Comparison of ENCODE assay signal across 16 cellular contexts in genomic region chrY:2949590-2950252, GRCh38. TPM values are rescaled to one million over a fixed set of nuclear protein-coding genes. Genes with fewer than 3 reads are reported as not detected.
DNase-seq lines count a peak whose midpoint lies in the region; ATAC-seq and TF ChIP-seq lines count a peak whose summit lies in the region.
"Had no signal": no experiment of that assay in that cellular context is flagged by ENCODE, and none has a peak within 500 bp of the region (broad histone marks: within the 10 kb centered on the region; RNA-seq: fewer than 3 reads in every experiment).

No MANE protein-coding gene starts in this region.

- ATAC-seq in HG02981 (IDR thresholded peaks at IDR 0.05; ENCODE audit: unreplicated experiment) (peak; percentile 62), foreskin keratinocyte (no peak)
- peak; percentile 90 for ATAC-seq in stimulated activated naive CD8-positive, alpha-beta T cell treated with anti-CD3 and anti-CD28 coated beads, Interleukin-15, Interleukin-2, amounts not matched to agents 100 U/mL and 50 U/mL, for 24 hours
- ATAC-seq: heart right ventricle, K562, Panc1 had no signal

- peaks cover 9% of the 10 kb centered on the region for H3K36me3 Mint-ChIP-seq in activated naive CD4-positive, alpha-beta T cell treated with anti-CD3 and anti-CD28 coated beads, Interleukin-2, amount 10 ng/mL, durations not matched to agents 7 days and 5 days

- H3K27me3 ChIP-seq in foreskin keratinocyte: no peaks in the 10 kb centered on the region
- H3K27me3 ChIP-seq: heart right ventricle, spleen had no signal

- H3K4me1 Mint-ChIP-seq in activated naive CD4-positive, alpha-beta T cell treated with anti-CD3 and anti-CD28 coated beads, Interleukin-2, amount 10 ng/mL, durations not matched to agents 7 days and 5 days: peaks cover 13% of the 10 kb centered on the region

- no peak overlapping the region for H3K27ac ChIP-seq in foreskin keratinocyte
- H3K27ac ChIP-seq: heart right ventricle, parathyroid adenoma, spleen had no signal

- TF ChIP-seq CTCF in foreskin keratinocyte (conservative IDR thresholded peaks at IDR 0.05): no peak

- no peak overlapping the region for H3K27ac Mint-ChIP-seq in activated naive CD4-positive, alpha-beta T cell treated with anti-CD3 and anti-CD28 coated beads, Interleukin-2, amount 10 ng/mL, durations not matched to agents 7 days and 5 days

- H3K9me3 Mint-ChIP-seq in activated naive CD4-positive, alpha-beta T cell treated with anti-CD3 and anti-CD28 coated beads, Interleukin-2, amount 10 ng/mL, durations not matched to agents 7 days and 5 days: no peaks in the 10 kb centered on the region

- H3K4me1 ChIP-seq in foreskin keratinocyte: no peaks in the 10 kb centered on the region
- H3K4me1 ChIP-seq: parathyroid adenoma had no signal

- CTCF ChIA-PET in activated naive CD4-positive, alpha-beta T cell treated with anti-CD3 and anti-CD28 coated beads, Interleukin-2, amount 10 ng/mL, durations not matched to agents 7 days and 5 days (lab: Charles Lee): interaction anchor here (0.8 to 1.2 kb wide), 2 partner anchors 10 to 13 kb away, joined by 3 to 4 read pairs; no protein-coding TSS in a partner anchor

- no peak overlapping the region for H3K4me3 Mint-ChIP-seq in activated naive CD4-positive, alpha-beta T cell treated with anti-CD3 and anti-CD28 coated beads, Interleukin-2, amount 10 ng/mL, durations not matched to agents 7 days and 5 days

- DNase-seq in activated naive CD4-positive, alpha-beta T cell treated with Interleukin-2 at 50 U/mL for 16 hours: peak; percentile 46
- no peak for DNase-seq in activated naive CD4-positive, alpha-beta T cell treated with anti-CD3 and anti-CD28 coated beads, Interleukin-2, amount 10 ng/mL, durations not matched to agents 7 days and 5 days
- peak; percentile 18 to 32 for DNase-seq in activated CD4-positive, alpha-beta T cell treated with anti-CD3 and anti-CD28 coated beads, Interleukin-2, amount 50 U/mL, for 4 hours
- peak; percentile 38 for DNase-seq in stimulated activated naive CD8-positive, alpha-beta T cell treated with anti-CD3 and anti-CD28 coated beads, Interleukin-15, Interleukin-2, amounts not matched to agents 100 U/mL and 50 U/mL, for 24 hours
- DNase-seq in AG08395 (ENCODE audit: low spot score) (no peak), NCI-H226 (no peak), foreskin keratinocyte (no peak)
- DNase-seq: heart right ventricle, NCI-H1417, NCI-H446 treated with DMSO at 0.1 percent for 48 hours, spleen had no signal

- no peaks in the 10 kb centered on the region for H3K27me3 Mint-ChIP-seq in activated naive CD4-positive, alpha-beta T cell treated with anti-CD3 and anti-CD28 coated beads, Interleukin-2, amount 10 ng/mL, durations not matched to agents 7 days and 5 days

RNA-seq across cellular contexts. Expression of gene ZFY, which starts 14.5 kb away (rescaled TPM):
- 8.1 and 8.5 TPM in 2 replicates for total RNA-seq in foreskin keratinocyte
- 1.1 and 1.3 TPM in 2 replicates for polyA plus RNA-seq in foreskin keratinocyte
- total RNA-seq: K562, ureter had no signal
- polyA plus RNA-seq: K562 had no signal

Comparison
In these comparisons a context has a peak if more than half of its experiments do, and no peak if none do; other contexts are left out.
1. DNase-seq: peak in activated naive CD4-positive, alpha-beta T cell treated with Interleukin-2 at 50 U/mL for 16 hours (single experiment), activated CD4-positive, alpha-beta T cell treated with anti-CD3 and anti-CD28 coated beads, Interleukin-2, amount 50 U/mL, for 4 hours (2 of 2) and stimulated activated naive CD8-positive, alpha-beta T cell treated with anti-CD3 and anti-CD28 coated beads, Interleukin-15, Interleukin-2, amounts not matched to agents 100 U/mL and 50 U/mL, for 24 hours (single experiment); none in activated naive CD4-positive, alpha-beta T cell treated with anti-CD3 and anti-CD28 coated beads, Interleukin-2, amount 10 ng/mL, durations not matched to agents 7 days and 5 days (single experiment), AG08395 (single experiment), NCI-H226 (single experiment) and foreskin keratinocyte (0 of 2).